In genomic region chr15:89003865-89004725, GRCh38 we compare ENCODE assay signal across 9 cellular contexts.
A peak's percentile ranks its signal among the peaks of the same experiment; 100 is the strongest.
DNase-seq lines count a peak whose midpoint lies in the region; ATAC-seq and TF ChIP-seq lines count a peak whose summit lies in the region.
"Had no signal": no experiment of that assay in that cellular context is flagged by ENCODE, and none has a peak within 500 bp of the region (broad histone marks: within the 10 kb centered on the region; RNA-seq: fewer than 3 reads in every experiment).

No MANE protein-coding gene starts in this region.

- no peak for TF ChIP-seq POLR2A in gastroesophageal sphincter (IDR thresholded peaks at IDR 0.05)

- in situ Hi-C loops in SK-MEL-5 (cut with HindIII; ENCODE audit: low pct_unique_long_range_greater_than_20kb, low sequenced_read_pairs), result no loop called here

- no peak overlapping the region for H3K27ac Mint-ChIP-seq in activated CD4-positive, alpha-beta T cell treated with anti-CD3 and anti-CD28 coated beads for 36 hours

- WGBS in gastroesophageal sphincter (ENCODE audit: low coverage in 1 of 2), 2 donors, result 63 to 68% methylated on average over 7 to 10 of the region's 11 CpGs

- no peak overlapping the region for H3K4me3 ChIP-seq in gastroesophageal sphincter

- H3K4me3 Mint-ChIP-seq in activated CD4-positive, alpha-beta T cell treated with anti-CD3 and anti-CD28 coated beads for 36 hours, result no peak overlapping the region
- H3K4me3 Mint-ChIP-seq: CD4-positive, CD25-positive, alpha-beta regulatory T cell had no signal

- H3K27me3 ChIP-seq in gastroesophageal sphincter, result no peaks in the 10 kb centered on the region

- no peak overlapping the region for H3K27ac ChIP-seq in gastroesophageal sphincter

- H3K36me3 ChIP-seq in gastroesophageal sphincter, result no peaks in the 10 kb centered on the region

- H3K9me3 Mint-ChIP-seq in activated CD4-positive, alpha-beta T cell treated with anti-CD3 and anti-CD28 coated beads for 36 hours (ENCODE audit: low read depth), result no peaks in the 10 kb centered on the region

- CTCF ChIA-PET in activated CD4-positive, alpha-beta T cell treated with anti-CD3 and anti-CD28 coated beads for 36 hours (lab: Charles Lee), result interaction anchor here (0.5 to 1.3 kb wide), 3 partner anchors 99 to 308 kb away, joined by 3 to 6 read pairs (median 4); partner anchors contain the start of gene HAPLN3

- POLR2A ChIA-PET in activated CD4-positive, alpha-beta T cell treated with anti-CD3 and anti-CD28 coated beads for 36 hours (lab: Charles Lee), result no interaction called here

- TF ChIP-seq EP300 in gastroesophageal sphincter (IDR thresholded peaks at IDR 0.05), result no peak

- peak; percentile 53 for ATAC-seq in activated CD4-positive, alpha-beta T cell treated with anti-CD3 and anti-CD28 coated beads for 36 hours
- ATAC-seq in HG02884 (IDR thresholded peaks at IDR 0.05; ENCODE audit: unreplicated experiment) (no peak), gastroesophageal sphincter (no peak)

- peak in 1 of 4 experiments; percentile 47 for TF ChIP-seq CTCF in gastroesophageal sphincter (IDR thresholded peaks at IDR 0.05)

- no peaks in the 10 kb centered on the region for H3K9me3 ChIP-seq in gastroesophageal sphincter

- DNase-seq in activated CD4-positive, alpha-beta T cell treated with anti-CD3 and anti-CD28 coated beads for 36 hours, result peak; percentile 25
- no peak for DNase-seq in activated CD4-positive, alpha-beta T cell treated with anti-CD3 and anti-CD28 coated beads for 4 hours
- DNase-seq in SK-MEL-5 (ENCODE audit: low read depth, low spot score) (peak; percentile 73), globus pallidus (ENCODE audit: low spot score) (peak; percentile 11), smooth muscle cell of the brain vasculature (ENCODE audit: low read depth, low spot score) (peak; percentile 17), mesenteric fat pad (ENCODE audit: low spot score) (no peak)

- no peaks in the 10 kb centered on the region for H3K4me1 Mint-ChIP-seq in activated CD4-positive, alpha-beta T cell treated with anti-CD3 and anti-CD28 coated beads for 36 hours

- no peaks in the 10 kb centered on the region for H3K36me3 Mint-ChIP-seq in activated CD4-positive, alpha-beta T cell treated with anti-CD3 and anti-CD28 coated beads for 36 hours (ENCODE audit: low read depth)
- H3K36me3 Mint-ChIP-seq: CD4-positive, CD25-positive, alpha-beta regulatory T cell had no signal

- intact Hi-C loops in activated CD4-positive, alpha-beta T cell treated with anti-CD3 and anti-CD28 coated beads for 36 hours (cut with DNase I, micrococcal nuclease), result no loop called here

- H3K4me1 ChIP-seq in gastroesophageal sphincter, result peaks cover 0 to 9% (median 0%) of the 10 kb centered on the region in 3 donors

- peaks cover 3% of the 10 kb centered on the region for H3K27me3 Mint-ChIP-seq in activated CD4-positive, alpha-beta T cell treated with anti-CD3 and anti-CD28 coated beads for 36 hours

Comparison
In these comparisons a context has a peak if more than half of its experiments do, and no peak if none do; other contexts are left out.
1. DNase-seq: peak in activated CD4-positive, alpha-beta T cell treated with anti-CD3 and anti-CD28 coated beads for 36 hours (single experiment), SK-MEL-5 (single experiment), globus pallidus (single experiment) and smooth muscle cell of the brain vasculature (single experiment); none in activated CD4-positive, alpha-beta T cell treated with anti-CD3 and anti-CD28 coated beads for 4 hours (0 of 2) and mesenteric fat pad (single experiment).